23 cellular contexts compared by ENCODE assay signal in the genomic region with DNA sequence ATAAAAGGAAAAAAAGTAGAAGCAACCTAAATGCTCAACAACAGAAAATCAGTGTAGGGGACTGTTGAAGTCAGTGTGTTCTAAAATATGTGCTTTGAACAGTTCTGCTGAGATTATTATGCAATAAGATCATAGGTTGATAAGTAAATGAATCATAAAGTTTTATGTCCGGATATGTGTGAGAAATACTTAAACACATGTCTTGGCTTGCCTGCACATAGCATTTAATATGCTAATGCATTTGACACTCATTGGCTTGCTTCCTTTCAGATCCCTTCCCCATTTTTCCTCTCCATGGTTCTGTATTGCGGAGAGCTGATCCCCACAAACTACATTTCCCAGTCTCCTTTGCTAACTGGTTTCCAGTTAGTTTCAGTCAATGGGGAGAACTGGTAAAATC.
DNase-seq lines count a peak whose midpoint lies in the region; ATAC-seq, FAIRE-seq and TF ChIP-seq lines count a peak whose summit lies in the region.
"Had no signal": no experiment of that assay in that cellular context is flagged by ENCODE, and none has a peak within 500 bp of the region (broad histone marks: within the 10 kb centered on the region; RNA-seq: fewer than 3 reads in every experiment).

No MANE protein-coding gene starts in this region.

- no peaks in the 10 kb centered on the region for H3K27me3 ChIP-seq in bronchial epithelial cell (ENCODE audit: control insufficient read depth, insufficient read depth, low read length)
- no peaks in the 10 kb centered on the region for H3K27me3 ChIP-seq in lower lobe of right lung (ENCODE audit: low read depth)
- no peaks in the 10 kb centered on the region for H3K27me3 ChIP-seq in H9 (ENCODE audit: insufficient read depth, low read length)
- H3K27me3 ChIP-seq: gastroesophageal sphincter, testis had no signal

- H3K4me1 Mint-ChIP-seq in H9 = 0 out of 4 replicates have a peak, but pooled peaks cover 0 to 3% of the 10 kb centered on the region in 2 experiments
- H3K4me1 Mint-ChIP-seq: activated naive CD8-positive, alpha-beta T cell treated with anti-CD3 and anti-CD28 coated beads, Interleukin-2, amount 50 U/mL, for 24 hours; CD14-positive monocyte; GM23338 had no signal

- no peaks in the 10 kb centered on the region for H3K79me1 ChIP-seq in H9 (ENCODE audit: insufficient read depth, low read depth, low read length, poor library complexity, severe bottlenecking)

- intact Hi-C loops in lower lobe of right lung (cut with DNase I) = no loop called here

- no peak overlapping the region for H4K91ac ChIP-seq in H9 (ENCODE audit: insufficient read length, low read depth, low read length)

- H4K5ac ChIP-seq in H9 (ENCODE audit: insufficient read length, low read depth, low read length) = no peak overlapping the region

- no peak overlapping the region for H4K8ac ChIP-seq in H9 (replicated peaks; ENCODE audit: insufficient read length, low read depth, low read length)

- no peak overlapping the region for H3K4me3 ChIP-seq in bronchial epithelial cell (ENCODE audit: low read depth, low read length)
- H3K4me3 ChIP-seq in foreskin fibroblast (ENCODE audit: low read depth in 1 of 2, low read length in 2 of 2) = no peak overlapping the region
- H3K4me3 ChIP-seq in lower lobe of right lung = no peak overlapping the region
- H3K4me3 ChIP-seq: gastroesophageal sphincter, GM23338, SK-N-MC, testis had no signal

- H2BK5ac ChIP-seq in H9 (ENCODE audit: insufficient read length, low read length) = no peak overlapping the region

- H3K4me1 ChIP-seq in lower lobe of right lung (no peaks in the 10 kb centered on the region), H9 (ENCODE audit: insufficient read depth, low read length) (no peaks in the 10 kb centered on the region)
- H3K4me1 ChIP-seq: gastroesophageal sphincter, testis had no signal

- no peak overlapping the region for H3K4me3 Mint-ChIP-seq in H9
- H3K4me3 Mint-ChIP-seq: activated naive CD8-positive, alpha-beta T cell treated with anti-CD3 and anti-CD28 coated beads, Interleukin-2, amount 50 U/mL, for 24 hours; CD14-positive monocyte; GM23338 had no signal

- H3K36me3 Mint-ChIP-seq in H9 (ENCODE audit: insufficient read depth in 1 of 3, low read depth in 3 of 3) = no peaks in the 10 kb centered on the region
- H3K36me3 Mint-ChIP-seq: CD14-positive monocyte had no signal

- H3K23me2 ChIP-seq in H9 (ENCODE audit: insufficient read length, low read depth, low read length, poor library complexity, severe bottlenecking) = no peaks in the 10 kb centered on the region

- no peak overlapping the region for H2AFZ ChIP-seq in H9 (ENCODE audit: low read length)
- H2AFZ ChIP-seq: GM23338 had no signal

- no peaks in the 10 kb centered on the region for H3K36me3 ChIP-seq in bronchial epithelial cell (ENCODE audit: control insufficient read depth, insufficient read depth, low read length)
- H3K36me3 ChIP-seq in lower lobe of right lung = no peaks in the 10 kb centered on the region
- H3K36me3 ChIP-seq: gastroesophageal sphincter had no signal

- H3K23ac ChIP-seq in H9 (ENCODE audit: insufficient read length, low read depth, low read length) = no peak overlapping the region

- no peaks in the 10 kb centered on the region for H4K20me1 ChIP-seq in H9 (ENCODE audit: control insufficient read depth, insufficient read depth, insufficient read length)

- H3K4ac ChIP-seq in H9 (ENCODE audit: low read depth, low read length) = no peak overlapping the region

- H3K79me2 ChIP-seq in H9 (ENCODE audit: insufficient read depth, low read length) = no peaks in the 10 kb centered on the region

- H3K9me3 ChIP-seq in lower lobe of right lung (no peaks in the 10 kb centered on the region), H9 (ENCODE audit: control insufficient read depth, low read depth, low read length) (no peaks in the 10 kb centered on the region)
- H3K9me3 ChIP-seq: gastroesophageal sphincter, testis had no signal

- H2BK20ac ChIP-seq in H9 (ENCODE audit: low read depth, low read length, poor library complexity, severe bottlenecking) = no peak overlapping the region

- H3K18ac ChIP-seq in H9 (ENCODE audit: insufficient read length, low read depth, low read length) = no peak overlapping the region

- H3K9me3 Mint-ChIP-seq in H9 = no peaks in the 10 kb centered on the region
- H3K9me3 Mint-ChIP-seq: GM23338 had no signal

- H3K9ac ChIP-seq in H9 (ENCODE audit: extremely low read depth, insufficient read length, low read length) = no peak overlapping the region

- no peak overlapping the region for H2AK5ac ChIP-seq in H9 (ENCODE audit: insufficient read length, low read length)

- no peak overlapping the region for H3K27ac ChIP-seq in lower lobe of right lung
- H3K27ac ChIP-seq in H9 (ENCODE audit: insufficient read length, low read depth, low read length) = no peak overlapping the region
- H3K27ac ChIP-seq: gastroesophageal sphincter, SK-N-MC, testis had no signal

- H2BK12ac ChIP-seq in H9 (ENCODE audit: insufficient read length, low read depth, low read length) = no peak overlapping the region

- H2BK15ac ChIP-seq in H9 (ENCODE audit: low read depth, low read length) = no peak overlapping the region

- no peak overlapping the region for H3K14ac ChIP-seq in H9 (ENCODE audit: insufficient read depth, low read length)

- FAIRE-seq in bronchial epithelial cell (lab: Jason Lieb, UNC) = no peak
- FAIRE-seq: A204.1 had no signal

- no peak for TF ChIP-seq CTCF in bronchial epithelial cell (IDR thresholded peaks at IDR 0.05; ENCODE audit: insufficient read depth, low read length, severe bottlenecking)
- TF ChIP-seq CTCF in foreskin fibroblast (IDR thresholded peaks at IDR 0.05; ENCODE audit: low read depth, low read length) = no peak
- TF ChIP-seq CTCF in lower lobe of right lung (IDR thresholded peaks at IDR 0.05) = no peak
- no peak for TF ChIP-seq CTCF in H9 (conservative IDR thresholded peaks at IDR 0.05)

- DNase-seq in A172 (ENCODE audit: low spot score) = peak; percentile 16
- peak; percentile 83 for DNase-seq in HPDE6-E6E7 (ENCODE audit: extremely low spot score)
- DNase-seq in bronchial epithelial cell (ENCODE audit: low read depth) = peak; percentile 98
- DNase-seq in foreskin fibroblast = peak; percentile 46 to 61
- DNase-seq in lower lobe of right lung = no peak
- DNase-seq in H9 = no peak
- DNase-seq: activated naive CD8-positive, alpha-beta T cell treated with anti-CD3 and anti-CD28 coated beads, Interleukin-2, amount 50 U/mL, for 24 hours; DMS153; effector CD8-positive, alpha-beta T cell; NCI-H1417; NCI-H2171 treated with DMSO at 0.1 percent for 48 hours; NCI-H82; stimulated activated CD4-positive, alpha-beta T cell treated with anti-CD3 and anti-CD28 coated beads, Interleukin-12 subunit alpha, Interleukin-12 subunit beta, amount 100 ng/mL, for 4 hours; testis had no signal

- ATAC-seq in HG03196 (IDR thresholded peaks at IDR 0.05; ENCODE audit: unreplicated experiment) (no peak), lower lobe of right lung (no peak), GM21447 (IDR thresholded peaks at IDR 0.05; ENCODE audit: unreplicated experiment) (no peak)
- ATAC-seq: activated naive CD8-positive, alpha-beta T cell treated with anti-CD3 and anti-CD28 coated beads, Interleukin-2, amount 50 U/mL, for 24 hours; gastroesophageal sphincter; GM23338; Panc1 had no signal

- no peak overlapping the region for H3K56ac ChIP-seq in H9 (ENCODE audit: insufficient read length, low read depth, low read length)

- H3K27ac Mint-ChIP-seq in H9 = no peak overlapping the region
- H3K27ac Mint-ChIP-seq: activated naive CD8-positive, alpha-beta T cell treated with anti-CD3 and anti-CD28 coated beads, Interleukin-2, amount 50 U/mL, for 24 hours; activated T-helper 2 cell treated with anti-CD3 and anti-CD28 coated beads, Interferon-gamma antibody, Interleukin-2, Interleukin-4, amounts not matched to agents 10 μg/mL and 5 μg/mL and 100 μg/mL, durations not matched to agents 14 hours and 24 hours and 36 hours; CD14-positive monocyte; GM23338 had no signal

- H2BK120ac ChIP-seq in H9 (ENCODE audit: low read depth, low read length, poor library complexity, severe bottlenecking) = no peak overlapping the region

- no peak overlapping the region for H3T11ph ChIP-seq in H9 (ENCODE audit: low read length)

- no CpG with 5 or more reads among the region's 2 CpGs for WGBS in H9 (ENCODE audit: extremely low coverage, insufficient read length, low lambda C conversion rate)

- no peak overlapping the region for H3K4me2 ChIP-seq in H9 (ENCODE audit: insufficient read depth, insufficient read length, low read length)
- H3K4me2 ChIP-seq: GM23338 had no signal

- H3K27me3 Mint-ChIP-seq in H9 (ENCODE audit: low read depth) = peaks cover 5% of the 10 kb centered on the region
- H3K27me3 Mint-ChIP-seq: activated naive CD8-positive, alpha-beta T cell treated with anti-CD3 and anti-CD28 coated beads, Interleukin-2, amount 50 U/mL, for 24 hours had no signal

Comparison
In these comparisons a context has a peak if more than half of its experiments do, and no peak if none do; other contexts are left out.
1. DNase-seq: peak in A172 (single experiment), HPDE6-E6E7 (single experiment), bronchial epithelial cell (single experiment) and foreskin fibroblast (2 of 2); none in lower lobe of right lung (single experiment) and H9 (single experiment).